ENCODE assay signal across 1 cellular context in the genomic region with DNA sequence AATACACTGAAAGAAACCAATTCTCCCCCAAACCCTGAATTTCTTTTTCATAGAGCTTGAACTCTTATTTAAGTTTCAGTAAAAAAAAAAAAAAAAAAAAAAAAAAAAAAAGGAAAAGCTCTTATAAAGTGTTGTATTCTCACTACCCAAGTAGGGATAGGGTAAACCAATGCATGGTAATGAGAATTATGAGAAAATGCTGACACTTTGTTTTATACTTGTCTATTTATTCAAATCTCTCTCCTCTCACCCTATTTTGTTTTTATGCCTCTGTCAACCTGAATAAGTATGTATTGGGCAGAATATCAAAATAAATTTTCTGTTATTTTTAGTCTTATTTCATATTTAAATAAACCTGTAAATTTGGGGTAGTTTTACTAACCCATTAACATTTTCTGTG.
A peak's percentile ranks its signal among the peaks of the same experiment; 100 is the strongest.
TF ChIP-seq lines count a peak whose summit lies in the region.

No MANE protein-coding gene starts in this region.

TF ChIP-seq in K562, 482 proteins besides CTCF, POLR2A, EP300 and RAD21 (continued from another document):
- TF ChIP-seq HMG20A (CRISPR knock-in tag; conservative IDR thresholded peaks at IDR 0.05): no peak
- TF ChIP-seq ZNF143 (CRISPR knock-in tag; IDR thresholded peaks at IDR 0.05): no peak
- no peak for TF ChIP-seq ZNF121 (CRISPR knock-in tag; conservative IDR thresholded peaks at IDR 0.05)
- TF ChIP-seq SNIP1 (IDR thresholded peaks at IDR 0.05; ENCODE audit: low read depth): no peak
- TF ChIP-seq ZNF316 (IDR thresholded peaks at IDR 0.05): peak; percentile 64; the same call in 1 of the 2 replicates
- peak; percentile 14; the same call in 1 of the 2 replicates for TF ChIP-seq MAFF (IDR thresholded peaks at IDR 0.05; ENCODE audit: low read length)
